Comparison of ENCODE assay signal across 1 cellular context in genomic region chr2:47437287-47437686, GRCh38.
TF ChIP-seq lines count a peak whose summit lies in the region.

No MANE protein-coding gene starts in this region.

TF ChIP-seq in HEK293, 187 proteins besides CTCF, POLR2A, EP300 and RAD21 (continued from another document and continues in another):
- TF ChIP-seq, protein P1, sequence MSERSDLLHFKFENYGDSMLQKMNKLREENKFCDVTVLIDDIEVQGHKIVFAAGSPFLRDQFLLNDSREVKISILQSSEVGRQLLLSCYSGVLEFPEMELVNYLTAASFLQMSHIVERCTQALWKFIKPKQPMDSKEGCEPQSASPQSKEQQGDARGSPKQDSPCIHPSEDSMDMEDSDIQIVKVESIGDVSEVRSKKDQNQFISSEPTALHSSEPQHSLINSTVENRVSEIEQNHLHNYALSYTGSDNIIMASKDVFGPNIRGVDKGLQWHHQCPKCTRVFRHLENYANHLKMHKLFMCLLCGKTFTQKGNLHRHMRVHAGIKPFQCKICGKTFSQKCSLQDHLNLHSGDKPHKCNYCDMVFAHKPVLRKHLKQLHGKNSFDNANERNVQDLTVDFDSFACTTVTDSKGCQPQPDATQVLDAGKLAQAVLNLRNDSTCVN (tag by site-specific recombination; optimal IDR thresholded peaks at IDR 0.05), result no peak
- TF ChIP-seq ZNF510 (tag by site-specific recombination; IDR thresholded peaks at IDR 0.05; ENCODE audit: insufficient replicate concordance) (peak; percentile 69), SP3 (tag by site-specific recombination; IDR thresholded peaks at IDR 0.05) (peak; percentile 24; the same call in 1 of the 2 replicates), ZNF24 (tag by site-specific recombination; IDR thresholded peaks at IDR 0.05) (no peak), HOXC10 (CRISPR knock-in tag; IDR thresholded peaks at IDR 0.05) (no peak), ZNF580 (tag by site-specific recombination; IDR thresholded peaks at IDR 0.05) (peak; percentile 68; the same call in 1 of the 2 replicates), ZXDB (tag by site-specific recombination; IDR thresholded peaks at IDR 0.05) (peak; percentile 80), ZNF585B (tag by site-specific recombination; IDR thresholded peaks at IDR 0.05) (no peak), ZNF830 (tag by site-specific recombination; IDR thresholded peaks at IDR 0.05; ENCODE audit: low read depth) (no peak), ZNF777 (tag by site-specific recombination; IDR thresholded peaks at IDR 0.05; ENCODE audit: borderline replicate concordance) (no peak), GLIS2 (tag by site-specific recombination; IDR thresholded peaks at IDR 0.05) (no peak), ZNF169 (tag by site-specific recombination; IDR thresholded peaks at IDR 0.05) (no peak), ZNF449 (tag by site-specific recombination; IDR thresholded peaks at IDR 0.05) (no peak), ZNF350 (tag by site-specific recombination; IDR thresholded peaks at IDR 0.05) (no peak), ZNF529 (tag by site-specific recombination; IDR thresholded peaks at IDR 0.05; ENCODE audit: insufficient replicate concordance) (no peak), ZFP37 (tag by site-specific recombination; IDR thresholded peaks at IDR 0.05) (0 out of 2 replicates have a peak, but pooled peaks have one; percentile 72), ZNF121 (tag by site-specific recombination; IDR thresholded peaks at IDR 0.05) (no peak), ZNF768 (tag by site-specific recombination; IDR thresholded peaks at IDR 0.05) (no peak), ZNF214 (tag by site-specific recombination; IDR thresholded peaks at IDR 0.05; ENCODE audit: borderline replicate concordance) (no peak), ZNF292 (tag by site-specific recombination; IDR thresholded peaks at IDR 0.05; ENCODE audit: borderline replicate concordance, low read depth) (peak; percentile 76; the same call in 1 of the 2 replicates), OSR2 (tag by site-specific recombination; IDR thresholded peaks at IDR 0.05) (no peak), YY2 (tag by site-specific recombination; IDR thresholded peaks at IDR 0.05) (no peak), KLF1 (tag by site-specific recombination; IDR thresholded peaks at IDR 0.05) (no peak), ZNF621 (tag by site-specific recombination; IDR thresholded peaks at IDR 0.05) (no peak), ZNF654 (tag by site-specific recombination; IDR thresholded peaks at IDR 0.05; ENCODE audit: low read depth) (peak; percentile 62), ZNF544 (tag by site-specific recombination; IDR thresholded peaks at IDR 0.05) (no peak), ZNF600 (tag by site-specific recombination; IDR thresholded peaks at IDR 0.05) (no peak), ZNF704 (tag by site-specific recombination; IDR thresholded peaks at IDR 0.05) (no peak), WT1 (tag by site-specific recombination; IDR thresholded peaks at IDR 0.05) (no peak), ZNF660 (tag by site-specific recombination; IDR thresholded peaks at IDR 0.05) (no peak), ZFP3 (tag by site-specific recombination; IDR thresholded peaks at IDR 0.05; ENCODE audit: low read depth) (no peak), ZNF266 (tag by site-specific recombination; IDR thresholded peaks at IDR 0.05; ENCODE audit: low read depth) (peak; percentile 83), ZNF248 (tag by site-specific recombination; IDR thresholded peaks at IDR 0.05) (no peak), ZNF221 (tag by site-specific recombination; IDR thresholded peaks at IDR 0.05; ENCODE audit: borderline replicate concordance) (no peak), ZNF146 (tag by site-specific recombination; IDR thresholded peaks at IDR 0.05) (no peak), ZNF354C (tag by site-specific recombination; IDR thresholded peaks at IDR 0.05; ENCODE audit: borderline replicate concordance, low read depth) (peak; percentile 71; the same call in 1 of the 2 replicates), ZNF571 (tag by site-specific recombination; IDR thresholded peaks at IDR 0.05) (no peak), ZNF155 (tag by site-specific recombination; IDR thresholded peaks at IDR 0.05) (no peak), ZFHX2 (tag by site-specific recombination; conservative IDR thresholded peaks at IDR 0.05) (no peak), ZFP41 (tag by site-specific recombination; IDR thresholded peaks at IDR 0.05; ENCODE audit: borderline replicate concordance) (no peak), SCRT2 (tag by site-specific recombination; IDR thresholded peaks at IDR 0.05) (no peak), YY1 (tag by site-specific recombination; IDR thresholded peaks at IDR 0.05) (no peak), ZNF501 (tag by site-specific recombination; IDR thresholded peaks at IDR 0.05) (0 out of 2 replicates have a peak, but pooled peaks have one; percentile 42), ZNF132 (tag by site-specific recombination; IDR thresholded peaks at IDR 0.05; ENCODE audit: borderline replicate concordance) (no peak), ZNF211 (tag by site-specific recombination; IDR thresholded peaks at IDR 0.05; ENCODE audit: low read depth) (no peak), MEIS1 (CRISPR knock-in tag; IDR thresholded peaks at IDR 0.05; ENCODE audit: borderline replicate concordance) (no peak)
- TF ChIP-seq, protein P2, sequence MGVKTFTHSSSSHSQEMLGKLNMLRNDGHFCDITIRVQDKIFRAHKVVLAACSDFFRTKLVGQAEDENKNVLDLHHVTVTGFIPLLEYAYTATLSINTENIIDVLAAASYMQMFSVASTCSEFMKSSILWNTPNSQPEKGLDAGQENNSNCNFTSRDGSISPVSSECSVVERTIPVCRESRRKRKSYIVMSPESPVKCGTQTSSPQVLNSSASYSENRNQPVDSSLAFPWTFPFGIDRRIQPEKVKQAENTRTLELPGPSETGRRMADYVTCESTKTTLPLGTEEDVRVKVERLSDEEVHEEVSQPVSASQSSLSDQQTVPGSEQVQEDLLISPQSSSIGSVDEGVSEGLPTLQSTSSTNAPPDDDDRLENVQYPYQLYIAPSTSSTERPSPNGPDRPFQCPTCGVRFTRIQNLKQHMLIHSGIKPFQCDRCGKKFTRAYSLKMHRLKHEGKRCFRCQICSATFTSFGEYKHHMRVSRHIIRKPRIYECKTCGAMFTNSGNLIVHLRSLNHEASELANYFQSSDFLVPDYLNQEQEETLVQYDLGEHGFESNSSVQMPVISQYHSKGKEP (tag by site-specific recombination; IDR thresholded peaks at IDR 0.05), result no peak
- TF ChIP-seq, protein P3, sequence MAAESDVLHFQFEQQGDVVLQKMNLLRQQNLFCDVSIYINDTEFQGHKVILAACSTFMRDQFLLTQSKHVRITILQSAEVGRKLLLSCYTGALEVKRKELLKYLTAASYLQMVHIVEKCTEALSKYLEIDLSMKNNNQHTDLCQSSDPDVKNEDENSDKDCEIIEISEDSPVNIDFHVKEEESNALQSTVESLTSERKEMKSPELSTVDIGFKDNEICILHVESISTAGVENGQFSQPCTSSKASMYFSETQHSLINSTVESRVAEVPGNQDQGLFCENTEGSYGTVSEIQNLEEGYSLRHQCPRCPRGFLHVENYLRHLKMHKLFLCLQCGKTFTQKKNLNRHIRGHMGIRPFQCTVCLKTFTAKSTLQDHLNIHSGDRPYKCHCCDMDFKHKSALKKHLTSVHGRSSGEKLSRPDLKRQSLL (tag by site-specific recombination; IDR thresholded peaks at IDR 0.05), result no peak
- TF ChIP-seq, protein P4, sequence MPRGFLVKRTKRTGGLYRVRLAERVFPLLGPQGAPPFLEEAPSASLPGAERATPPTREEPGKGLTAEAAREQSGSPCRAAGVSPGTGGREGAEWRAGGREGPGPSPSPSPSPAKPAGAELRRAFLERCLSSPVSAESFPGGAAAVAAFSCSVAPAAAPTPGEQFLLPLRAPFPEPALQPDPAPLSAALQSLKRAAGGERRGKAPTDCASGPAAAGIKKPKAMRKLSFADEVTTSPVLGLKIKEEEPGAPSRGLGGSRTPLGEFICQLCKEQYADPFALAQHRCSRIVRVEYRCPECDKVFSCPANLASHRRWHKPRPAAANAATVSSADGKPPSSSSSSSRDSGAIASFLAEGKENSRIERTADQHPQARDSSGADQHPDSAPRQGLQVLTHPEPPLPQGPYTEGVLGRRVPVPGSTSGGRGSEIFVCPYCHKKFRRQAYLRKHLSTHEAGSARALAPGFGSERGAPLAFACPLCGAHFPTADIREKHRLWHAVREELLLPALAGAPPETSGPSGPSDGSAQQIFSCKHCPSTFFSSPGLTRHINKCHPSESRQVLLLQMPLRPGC (tag by site-specific recombination; IDR thresholded peaks at IDR 0.05), result no peak
- TF ChIP-seq, protein P5, sequence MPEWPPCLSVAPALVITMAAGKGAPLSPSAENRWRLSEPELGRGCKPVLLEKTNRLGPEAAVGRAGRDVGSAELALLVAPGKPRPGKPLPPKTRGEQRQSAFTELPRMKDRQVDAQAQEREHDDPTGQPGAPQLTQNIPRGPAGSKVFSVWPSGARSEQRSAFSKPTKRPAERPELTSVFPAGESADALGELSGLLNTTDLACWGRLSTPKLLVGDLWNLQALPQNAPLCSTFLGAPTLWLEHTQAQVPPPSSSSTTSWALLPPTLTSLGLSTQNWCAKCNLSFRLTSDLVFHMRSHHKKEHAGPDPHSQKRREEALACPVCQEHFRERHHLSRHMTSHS (tag by site-specific recombination; IDR thresholded peaks at IDR 0.05), result no peak
- TF ChIP-seq, protein P6, sequence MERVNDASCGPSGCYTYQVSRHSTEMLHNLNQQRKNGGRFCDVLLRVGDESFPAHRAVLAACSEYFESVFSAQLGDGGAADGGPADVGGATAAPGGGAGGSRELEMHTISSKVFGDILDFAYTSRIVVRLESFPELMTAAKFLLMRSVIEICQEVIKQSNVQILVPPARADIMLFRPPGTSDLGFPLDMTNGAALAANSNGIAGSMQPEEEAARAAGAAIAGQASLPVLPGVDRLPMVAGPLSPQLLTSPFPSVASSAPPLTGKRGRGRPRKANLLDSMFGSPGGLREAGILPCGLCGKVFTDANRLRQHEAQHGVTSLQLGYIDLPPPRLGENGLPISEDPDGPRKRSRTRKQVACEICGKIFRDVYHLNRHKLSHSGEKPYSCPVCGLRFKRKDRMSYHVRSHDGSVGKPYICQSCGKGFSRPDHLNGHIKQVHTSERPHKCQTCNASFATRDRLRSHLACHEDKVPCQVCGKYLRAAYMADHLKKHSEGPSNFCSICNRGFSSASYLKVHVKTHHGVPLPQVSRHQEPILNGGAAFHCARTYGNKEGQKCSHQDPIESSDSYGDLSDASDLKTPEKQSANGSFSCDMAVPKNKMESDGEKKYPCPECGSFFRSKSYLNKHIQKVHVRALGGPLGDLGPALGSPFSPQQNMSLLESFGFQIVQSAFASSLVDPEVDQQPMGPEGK (tag by site-specific recombination; IDR thresholded peaks at IDR 0.05), result no peak
- TF ChIP-seq, protein P7, sequence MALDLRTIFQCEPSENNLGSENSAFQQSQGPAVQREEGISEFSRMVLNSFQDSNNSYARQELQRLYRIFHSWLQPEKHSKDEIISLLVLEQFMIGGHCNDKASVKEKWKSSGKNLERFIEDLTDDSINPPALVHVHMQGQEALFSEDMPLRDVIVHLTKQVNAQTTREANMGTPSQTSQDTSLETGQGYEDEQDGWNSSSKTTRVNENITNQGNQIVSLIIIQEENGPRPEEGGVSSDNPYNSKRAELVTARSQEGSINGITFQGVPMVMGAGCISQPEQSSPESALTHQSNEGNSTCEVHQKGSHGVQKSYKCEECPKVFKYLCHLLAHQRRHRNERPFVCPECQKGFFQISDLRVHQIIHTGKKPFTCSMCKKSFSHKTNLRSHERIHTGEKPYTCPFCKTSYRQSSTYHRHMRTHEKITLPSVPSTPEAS (tag by site-specific recombination; IDR thresholded peaks at IDR 0.05), result no peak
- TF ChIP-seq, protein P8, sequence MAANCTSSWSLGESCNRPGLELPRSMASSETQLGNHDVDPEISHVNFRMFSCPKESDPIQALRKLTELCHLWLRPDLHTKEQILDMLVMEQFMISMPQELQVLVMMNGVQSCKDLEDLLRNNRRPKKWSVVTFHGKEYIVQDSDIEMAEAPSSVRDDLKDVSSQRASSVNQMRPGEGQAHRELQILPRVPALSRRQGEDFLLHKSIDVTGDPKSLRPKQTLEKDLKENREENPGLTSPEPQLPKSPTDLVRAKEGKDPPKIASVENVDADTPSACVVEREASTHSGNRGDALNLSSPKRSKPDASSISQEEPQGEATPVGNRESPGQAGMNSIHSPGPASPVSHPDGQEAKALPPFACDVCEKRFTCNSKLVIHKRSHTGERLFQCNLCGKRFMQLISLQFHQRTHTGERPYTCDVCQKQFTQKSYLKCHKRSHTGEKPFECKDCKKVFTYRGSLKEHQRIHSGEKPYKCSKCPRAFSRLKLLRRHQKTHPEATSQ (tag by site-specific recombination; IDR thresholded peaks at IDR 0.05), result no peak
